Comparison of ENCODE assay signal across 1 cellular context in genomic region chr12:106139422-106140141, GRCh38.
TF ChIP-seq lines count a peak whose summit lies in the region.

No MANE protein-coding gene starts in this region.

TF ChIP-seq in endothelial cell of umbilical vein, 7 proteins besides CTCF, POLR2A, EP300 and RAD21 (continued from another document):
- TF ChIP-seq MAX (IDR thresholded peaks at IDR 0.05; ENCODE audit: insufficient read depth, insufficient read length) (no peak), GATA2 (IDR thresholded peaks at IDR 0.05; ENCODE audit: insufficient read depth, insufficient read length, low read depth, low read length) (no peak), JUN (IDR thresholded peaks at IDR 0.05; ENCODE audit: borderline replicate concordance, insufficient read depth, insufficient read length, low read depth) (peak; percentile 18)
